ENCODE assay signal across 1 cellular context in the genomic region with DNA sequence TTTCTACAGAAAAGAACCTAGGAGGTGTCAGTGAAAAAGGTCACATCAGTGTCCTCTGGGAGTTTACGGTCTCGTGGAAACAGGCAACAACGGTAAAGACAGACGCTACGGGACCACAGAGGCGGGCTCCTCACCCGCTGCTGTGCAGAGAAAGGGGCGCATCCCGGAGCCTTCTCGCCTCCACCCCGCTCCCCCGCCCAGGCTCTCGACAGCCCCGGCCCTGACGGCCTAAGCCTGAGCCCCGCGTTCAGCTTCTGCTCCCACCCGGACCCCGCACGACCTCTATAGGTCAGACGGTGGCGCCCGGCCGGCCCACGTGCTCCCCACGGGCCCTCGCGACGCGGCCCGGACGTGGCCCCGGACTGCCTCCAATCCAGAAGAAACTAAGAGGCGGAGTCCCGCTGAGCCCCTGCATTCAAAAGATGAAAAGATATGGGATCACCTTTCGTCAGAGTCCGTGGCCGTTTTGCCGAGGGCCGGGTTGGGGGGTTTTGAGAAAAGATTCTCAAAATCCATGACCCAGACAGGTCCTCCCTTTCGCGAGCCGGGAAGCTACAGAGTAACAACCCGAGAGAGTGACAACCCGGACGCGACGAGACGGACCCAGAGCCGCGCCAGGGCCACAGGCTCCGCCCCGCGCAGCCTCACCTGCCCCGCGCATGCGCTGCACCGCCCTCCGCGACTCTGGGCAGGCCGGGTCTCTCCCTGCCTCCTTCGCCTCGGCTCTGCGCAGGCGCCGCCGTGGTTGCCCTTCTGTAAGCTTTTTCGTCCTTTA.
TF ChIP-seq lines count a peak whose summit lies in the region.

A gene (minus strand): TSS at position 577 of the 775 bp plus-strand sequence. CDS start 61 bp downstream, at position 516.

TF ChIP-seq in HepG2, 621 proteins besides CTCF, POLR2A, EP300 and RAD21 (continued from another document and continues in another):
- TF ChIP-seq, protein P1, sequence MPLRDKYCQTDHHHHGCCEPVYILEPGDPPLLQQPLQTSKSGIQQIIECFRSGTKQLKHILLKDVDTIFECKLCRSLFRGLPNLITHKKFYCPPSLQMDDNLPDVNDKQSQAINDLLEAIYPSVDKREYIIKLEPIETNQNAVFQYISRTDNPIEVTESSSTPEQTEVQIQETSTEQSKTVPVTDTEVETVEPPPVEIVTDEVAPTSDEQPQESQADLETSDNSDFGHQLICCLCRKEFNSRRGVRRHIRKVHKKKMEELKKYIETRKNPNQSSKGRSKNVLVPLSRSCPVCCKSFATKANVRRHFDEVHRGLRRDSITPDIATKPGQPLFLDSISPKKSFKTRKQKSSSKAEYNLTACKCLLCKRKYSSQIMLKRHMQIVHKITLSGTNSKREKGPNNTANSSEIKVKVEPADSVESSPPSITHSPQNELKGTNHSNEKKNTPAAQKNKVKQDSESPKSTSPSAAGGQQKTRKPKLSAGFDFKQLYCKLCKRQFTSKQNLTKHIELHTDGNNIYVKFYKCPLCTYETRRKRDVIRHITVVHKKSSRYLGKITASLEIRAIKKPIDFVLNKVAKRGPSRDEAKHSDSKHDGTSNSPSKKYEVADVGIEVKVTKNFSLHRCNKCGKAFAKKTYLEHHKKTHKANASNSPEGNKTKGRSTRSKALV (CRISPR knock-in tag; IDR thresholded peaks at IDR 0.05): peak; percentile 52; the same call in 1 of the 2 replicates
- TF ChIP-seq PAX8 (CRISPR knock-in tag; IDR thresholded peaks at IDR 0.05; ENCODE audit: borderline replicate concordance) (peak; percentile 92; the same call in 1 of the 2 replicates), ARID2 (CRISPR knock-in tag; IDR thresholded peaks at IDR 0.05; ENCODE audit: borderline replicate concordance) (0 out of 2 replicates have a peak, but pooled peaks have one; percentile 45), IKZF1 (IDR thresholded peaks at IDR 0.05) (no peak), ZNF501 (CRISPR knock-in tag; IDR thresholded peaks at IDR 0.05) (peak; percentile 97; the same call in 1 of the 2 replicates), ZBTB7B (CRISPR knock-in tag; IDR thresholded peaks at IDR 0.05) (peak; percentile 68), ZNF20 (CRISPR knock-in tag; IDR thresholded peaks at IDR 0.05) (peak; percentile 88; the same call in 1 of the 2 replicates), RNF2 (conservative IDR thresholded peaks at IDR 0.05; ENCODE audit: low read depth) (peak; percentile 76; the same call in 1 of the 2 replicates), YEATS2 (CRISPR knock-in tag; IDR thresholded peaks at IDR 0.05; ENCODE audit: borderline replicate concordance) (peak; percentile 75; the same call in 1 of the 2 replicates), ADNP (CRISPR knock-in tag; IDR thresholded peaks at IDR 0.05) (no peak), ZC3H13 (CRISPR knock-in tag; IDR thresholded peaks at IDR 0.05) (peak; percentile 87), ZNF232 (CRISPR knock-in tag; IDR thresholded peaks at IDR 0.05; ENCODE audit: borderline replicate concordance) (peak; percentile 61; the same call in 1 of the 2 replicates), KLF6 (CRISPR knock-in tag; IDR thresholded peaks at IDR 0.05) (peak; percentile 92), ZMYM2 (CRISPR knock-in tag; IDR thresholded peaks at IDR 0.05) (no peak; the same call in 1 of the 2 replicates), KLF12 (CRISPR knock-in tag; IDR thresholded peaks at IDR 0.05; ENCODE audit: borderline replicate concordance) (0 out of 2 replicates have a peak, but pooled peaks have one; percentile 67), ZNF570 (CRISPR knock-in tag; IDR thresholded peaks at IDR 0.05; ENCODE audit: borderline replicate concordance) (peak; percentile 89; the same call in 1 of the 2 replicates), ZNF83 (CRISPR knock-in tag; IDR thresholded peaks at IDR 0.05; ENCODE audit: borderline replicate concordance) (peak; percentile 88; the same call in 1 of the 2 replicates), HOXA5 (CRISPR knock-in tag; IDR thresholded peaks at IDR 0.05) (peak; percentile 82), TEAD3 (CRISPR knock-in tag; optimal IDR thresholded peaks at IDR 0.05; ENCODE audit: borderline replicate concordance) (no peak), EED (CRISPR knock-in tag; IDR thresholded peaks at IDR 0.05) (peak; percentile 80), PTBP1 (IDR thresholded peaks at IDR 0.05; ENCODE audit: low read depth, low read length, poor library complexity, severe bottlenecking) (no peak)
- TF ChIP-seq, protein P2, sequence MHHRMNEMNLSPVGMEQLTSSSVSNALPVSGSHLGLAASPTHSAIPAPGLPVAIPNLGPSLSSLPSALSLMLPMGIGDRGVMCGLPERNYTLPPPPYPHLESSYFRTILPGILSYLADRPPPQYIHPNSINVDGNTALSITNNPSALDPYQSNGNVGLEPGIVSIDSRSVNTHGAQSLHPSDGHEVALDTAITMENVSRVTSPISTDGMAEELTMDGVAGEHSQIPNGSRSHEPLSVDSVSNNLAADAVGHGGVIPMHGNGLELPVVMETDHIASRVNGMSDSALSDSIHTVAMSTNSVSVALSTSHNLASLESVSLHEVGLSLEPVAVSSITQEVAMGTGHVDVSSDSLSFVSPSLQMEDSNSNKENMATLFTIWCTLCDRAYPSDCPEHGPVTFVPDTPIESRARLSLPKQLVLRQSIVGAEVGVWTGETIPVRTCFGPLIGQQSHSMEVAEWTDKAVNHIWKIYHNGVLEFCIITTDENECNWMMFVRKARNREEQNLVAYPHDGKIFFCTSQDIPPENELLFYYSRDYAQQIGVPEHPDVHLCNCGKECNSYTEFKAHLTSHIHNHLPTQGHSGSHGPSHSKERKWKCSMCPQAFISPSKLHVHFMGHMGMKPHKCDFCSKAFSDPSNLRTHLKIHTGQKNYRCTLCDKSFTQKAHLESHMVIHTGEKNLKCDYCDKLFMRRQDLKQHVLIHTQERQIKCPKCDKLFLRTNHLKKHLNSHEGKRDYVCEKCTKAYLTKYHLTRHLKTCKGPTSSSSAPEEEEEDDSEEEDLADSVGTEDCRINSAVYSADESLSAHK (CRISPR knock-in tag; IDR thresholded peaks at IDR 0.05; ENCODE audit: borderline replicate concordance): no peak; the same call in 1 of the 2 replicates
- TF ChIP-seq, protein P3, sequence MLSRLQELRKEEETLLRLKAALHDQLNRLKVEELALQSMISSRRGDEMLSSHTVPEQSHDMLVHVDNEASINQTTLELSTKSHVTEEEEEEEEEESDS (CRISPR knock-in tag; IDR thresholded peaks at IDR 0.05; ENCODE audit: borderline replicate concordance): no peak
- TF ChIP-seq, protein P4, sequence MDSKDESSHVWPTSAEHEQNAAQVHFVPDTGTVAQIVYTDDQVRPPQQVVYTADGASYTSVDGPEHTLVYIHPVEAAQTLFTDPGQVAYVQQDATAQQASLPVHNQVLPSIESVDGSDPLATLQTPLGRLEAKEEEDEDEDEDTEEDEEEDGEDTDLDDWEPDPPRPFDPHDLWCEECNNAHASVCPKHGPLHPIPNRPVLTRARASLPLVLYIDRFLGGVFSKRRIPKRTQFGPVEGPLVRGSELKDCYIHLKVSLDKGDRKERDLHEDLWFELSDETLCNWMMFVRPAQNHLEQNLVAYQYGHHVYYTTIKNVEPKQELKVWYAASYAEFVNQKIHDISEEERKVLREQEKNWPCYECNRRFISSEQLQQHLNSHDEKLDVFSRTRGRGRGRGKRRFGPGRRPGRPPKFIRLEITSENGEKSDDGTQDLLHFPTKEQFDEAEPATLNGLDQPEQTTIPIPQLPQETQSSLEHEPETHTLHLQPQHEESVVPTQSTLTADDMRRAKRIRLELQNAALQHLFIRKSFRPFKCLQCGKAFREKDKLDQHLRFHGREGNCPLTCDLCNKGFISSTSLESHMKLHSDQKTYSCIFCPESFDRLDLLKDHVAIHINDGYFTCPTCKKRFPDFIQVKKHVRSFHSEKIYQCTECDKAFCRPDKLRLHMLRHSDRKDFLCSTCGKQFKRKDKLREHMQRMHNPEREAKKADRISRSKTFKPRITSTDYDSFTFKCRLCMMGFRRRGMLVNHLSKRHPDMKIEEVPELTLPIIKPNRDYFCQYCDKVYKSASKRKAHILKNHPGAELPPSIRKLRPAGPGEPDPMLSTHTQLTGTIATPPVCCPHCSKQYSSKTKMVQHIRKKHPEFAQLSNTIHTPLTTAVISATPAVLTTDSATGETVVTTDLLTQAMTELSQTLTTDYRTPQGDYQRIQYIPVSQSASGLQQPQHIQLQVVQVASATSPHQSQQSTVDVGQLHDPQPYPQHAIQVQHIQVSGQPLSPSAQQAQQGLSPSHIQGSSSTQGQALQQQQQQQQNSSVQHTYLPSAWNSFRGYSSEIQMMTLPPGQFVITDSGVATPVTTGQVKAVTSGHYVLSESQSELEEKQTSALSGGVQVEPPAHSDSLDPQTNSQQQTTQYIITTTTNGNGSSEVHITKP (CRISPR knock-in tag; IDR thresholded peaks at IDR 0.05; ENCODE audit: low read depth): 0 out of 2 replicates have a peak, but pooled peaks have one; percentile 43
- TF ChIP-seq, protein P5, sequence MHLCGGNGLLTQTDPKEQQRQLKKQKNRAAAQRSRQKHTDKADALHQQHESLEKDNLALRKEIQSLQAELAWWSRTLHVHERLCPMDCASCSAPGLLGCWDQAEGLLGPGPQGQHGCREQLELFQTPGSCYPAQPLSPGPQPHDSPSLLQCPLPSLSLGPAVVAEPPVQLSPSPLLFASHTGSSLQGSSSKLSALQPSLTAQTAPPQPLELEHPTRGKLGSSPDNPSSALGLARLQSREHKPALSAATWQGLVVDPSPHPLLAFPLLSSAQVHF (CRISPR knock-in tag; IDR thresholded peaks at IDR 0.05): peak; percentile 82; the same call in 1 of the 2 replicates
- TF ChIP-seq, protein P6, sequence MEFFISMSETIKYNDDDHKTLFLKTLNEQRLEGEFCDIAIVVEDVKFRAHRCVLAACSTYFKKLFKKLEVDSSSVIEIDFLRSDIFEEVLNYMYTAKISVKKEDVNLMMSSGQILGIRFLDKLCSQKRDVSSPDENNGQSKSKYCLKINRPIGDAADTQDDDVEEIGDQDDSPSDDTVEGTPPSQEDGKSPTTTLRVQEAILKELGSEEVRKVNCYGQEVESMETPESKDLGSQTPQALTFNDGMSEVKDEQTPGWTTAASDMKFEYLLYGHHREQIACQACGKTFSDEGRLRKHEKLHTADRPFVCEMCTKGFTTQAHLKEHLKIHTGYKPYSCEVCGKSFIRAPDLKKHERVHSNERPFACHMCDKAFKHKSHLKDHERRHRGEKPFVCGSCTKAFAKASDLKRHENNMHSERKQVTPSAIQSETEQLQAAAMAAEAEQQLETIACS (CRISPR knock-in tag; IDR thresholded peaks at IDR 0.05): peak; percentile 60
- TF ChIP-seq, protein P7, sequence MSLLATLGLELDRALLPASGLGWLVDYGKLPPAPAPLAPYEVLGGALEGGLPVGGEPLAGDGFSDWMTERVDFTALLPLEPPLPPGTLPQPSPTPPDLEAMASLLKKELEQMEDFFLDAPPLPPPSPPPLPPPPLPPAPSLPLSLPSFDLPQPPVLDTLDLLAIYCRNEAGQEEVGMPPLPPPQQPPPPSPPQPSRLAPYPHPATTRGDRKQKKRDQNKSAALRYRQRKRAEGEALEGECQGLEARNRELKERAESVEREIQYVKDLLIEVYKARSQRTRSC (CRISPR knock-in tag; IDR thresholded peaks at IDR 0.05; ENCODE audit: low read depth): peak; percentile 81; the same call in 1 of the 2 replicates
- TF ChIP-seq, protein P8, sequence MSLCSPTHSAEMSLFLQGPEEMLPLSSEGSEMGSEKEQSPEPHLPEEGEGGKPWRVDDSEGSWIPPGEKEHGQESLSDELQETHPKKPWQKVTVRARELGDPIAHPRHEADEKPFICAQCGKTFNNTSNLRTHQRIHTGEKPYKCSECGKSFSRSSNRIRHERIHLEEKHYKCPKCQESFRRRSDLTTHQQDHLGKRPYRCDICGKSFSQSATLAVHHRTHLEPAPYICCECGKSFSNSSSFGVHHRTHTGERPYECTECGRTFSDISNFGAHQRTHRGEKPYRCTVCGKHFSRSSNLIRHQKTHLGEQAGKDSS (CRISPR knock-in tag; IDR thresholded peaks at IDR 0.05; ENCODE audit: borderline replicate concordance, low read depth): peak; percentile 91; the same call in 1 of the 2 replicates
- TF ChIP-seq, protein P9, sequence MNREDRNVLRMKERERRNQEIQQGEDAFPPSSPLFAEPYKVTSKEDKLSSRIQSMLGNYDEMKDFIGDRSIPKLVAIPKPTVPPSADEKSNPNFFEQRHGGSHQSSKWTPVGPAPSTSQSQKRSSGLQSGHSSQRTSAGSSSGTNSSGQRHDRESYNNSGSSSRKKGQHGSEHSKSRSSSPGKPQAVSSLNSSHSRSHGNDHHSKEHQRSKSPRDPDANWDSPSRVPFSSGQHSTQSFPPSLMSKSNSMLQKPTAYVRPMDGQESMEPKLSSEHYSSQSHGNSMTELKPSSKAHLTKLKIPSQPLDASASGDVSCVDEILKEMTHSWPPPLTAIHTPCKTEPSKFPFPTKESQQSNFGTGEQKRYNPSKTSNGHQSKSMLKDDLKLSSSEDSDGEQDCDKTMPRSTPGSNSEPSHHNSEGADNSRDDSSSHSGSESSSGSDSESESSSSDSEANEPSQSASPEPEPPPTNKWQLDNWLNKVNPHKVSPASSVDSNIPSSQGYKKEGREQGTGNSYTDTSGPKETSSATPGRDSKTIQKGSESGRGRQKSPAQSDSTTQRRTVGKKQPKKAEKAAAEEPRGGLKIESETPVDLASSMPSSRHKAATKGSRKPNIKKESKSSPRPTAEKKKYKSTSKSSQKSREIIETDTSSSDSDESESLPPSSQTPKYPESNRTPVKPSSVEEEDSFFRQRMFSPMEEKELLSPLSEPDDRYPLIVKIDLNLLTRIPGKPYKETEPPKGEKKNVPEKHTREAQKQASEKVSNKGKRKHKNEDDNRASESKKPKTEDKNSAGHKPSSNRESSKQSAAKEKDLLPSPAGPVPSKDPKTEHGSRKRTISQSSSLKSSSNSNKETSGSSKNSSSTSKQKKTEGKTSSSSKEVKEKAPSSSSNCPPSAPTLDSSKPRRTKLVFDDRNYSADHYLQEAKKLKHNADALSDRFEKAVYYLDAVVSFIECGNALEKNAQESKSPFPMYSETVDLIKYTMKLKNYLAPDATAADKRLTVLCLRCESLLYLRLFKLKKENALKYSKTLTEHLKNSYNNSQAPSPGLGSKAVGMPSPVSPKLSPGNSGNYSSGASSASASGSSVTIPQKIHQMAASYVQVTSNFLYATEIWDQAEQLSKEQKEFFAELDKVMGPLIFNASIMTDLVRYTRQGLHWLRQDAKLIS (CRISPR knock-in tag; IDR thresholded peaks at IDR 0.05): no peak
- TF ChIP-seq, protein P10, sequence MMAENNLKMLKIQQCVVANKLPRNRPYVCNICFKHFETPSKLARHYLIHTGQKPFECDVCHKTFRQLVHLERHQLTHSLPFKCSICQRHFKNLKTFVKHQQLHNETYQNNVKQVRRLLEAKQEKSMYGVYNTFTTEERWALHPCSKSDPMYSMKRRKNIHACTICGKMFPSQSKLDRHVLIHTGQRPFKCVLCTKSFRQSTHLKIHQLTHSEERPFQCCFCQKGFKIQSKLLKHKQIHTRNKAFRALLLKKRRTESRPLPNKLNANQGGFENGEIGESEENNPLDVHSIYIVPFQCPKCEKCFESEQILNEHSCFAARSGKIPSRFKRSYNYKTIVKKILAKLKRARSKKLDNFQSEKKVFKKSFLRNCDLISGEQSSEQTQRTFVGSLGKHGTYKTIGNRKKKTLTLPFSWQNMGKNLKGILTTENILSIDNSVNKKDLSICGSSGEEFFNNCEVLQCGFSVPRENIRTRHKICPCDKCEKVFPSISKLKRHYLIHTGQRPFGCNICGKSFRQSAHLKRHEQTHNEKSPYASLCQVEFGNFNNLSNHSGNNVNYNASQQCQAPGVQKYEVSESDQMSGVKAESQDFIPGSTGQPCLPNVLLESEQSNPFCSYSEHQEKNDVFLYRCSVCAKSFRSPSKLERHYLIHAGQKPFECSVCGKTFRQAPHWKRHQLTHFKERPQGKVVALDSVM (CRISPR knock-in tag; IDR thresholded peaks at IDR 0.05): 0 out of 2 replicates have a peak, but pooled peaks have one; percentile 11
